1 cellular context compared by ENCODE assay signal in genomic region chr7:5822742-5823503, GRCh38.
TF ChIP-seq lines count a peak whose summit lies in the region.

No MANE protein-coding gene starts in this region.

TF ChIP-seq in SK-N-SH, 30 proteins besides CTCF, POLR2A, EP300 and RAD21 (continued from another document):
- TF ChIP-seq REST (IDR thresholded peaks at IDR 0.05; ENCODE audit: low read depth, low read length): 0 out of 2 replicates have a peak, but pooled peaks have one; percentile 41
- TF ChIP-seq USF1 (IDR thresholded peaks at IDR 0.05; ENCODE audit: borderline replicate concordance, low read depth): peak; percentile 96
- TF ChIP-seq SIN3A (IDR thresholded peaks at IDR 0.05; ENCODE audit: borderline replicate concordance, low read depth, low read length): peak; percentile 56; the same call in 1 of the 2 replicates
- TF ChIP-seq RCOR1 (IDR thresholded peaks at IDR 0.05; ENCODE audit: low read length): no peak
- TF ChIP-seq JUND (IDR thresholded peaks at IDR 0.05): no peak
